In the genomic region with DNA sequence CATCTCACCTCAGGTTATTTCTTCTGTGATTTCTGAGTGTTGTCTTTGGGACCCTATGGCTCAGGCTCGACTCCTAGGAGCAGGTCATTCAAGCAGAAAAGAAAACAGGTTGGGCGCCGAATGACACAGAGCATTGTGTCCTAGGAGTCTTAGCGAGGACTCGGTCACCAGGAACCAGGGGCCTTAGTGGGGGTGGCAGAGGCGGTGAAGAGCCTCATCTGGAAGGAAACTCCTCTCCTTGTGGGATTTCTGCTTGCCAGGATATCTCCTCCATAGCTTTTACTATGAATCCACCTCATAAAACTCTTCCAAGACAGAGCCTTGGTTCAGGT, we compare ENCODE assay signal across 8 cellular contexts. TPM values are rescaled to one million over a fixed set of nuclear protein-coding genes. Genes with fewer than 3 reads are reported as not detected.
DNase-seq lines count a peak whose midpoint lies in the region.

No MANE protein-coding gene starts in this region.

- DNase-seq in NCI-H82 (lab: John Stamatoyannopoulos, UW) (peak; percentile 49), NCI-H82 treated with DMSO at 0.1 percent for 48 hours (lab: John Stamatoyannopoulos, UW; ENCODE audit: unreplicated experiment) (no peak), kidney tubule cell (ENCODE audit: low spot score) (peak; percentile 80), OCI-M1 (lab: John Stamatoyannopoulos, UW) (no peak)
- DNase-seq in activated naive CD4-positive, alpha-beta T cell treated with anti-CD3 and anti-CD28 coated beads, Interleukin-2, amount 50 U/mL, for 16 hours, result no peak
- DNase-seq in stimulated activated CD4-positive, alpha-beta T cell treated with anti-CD3 and anti-CD28 coated beads, Interleukin-1b, Interleukin-23, amount 100 ng/mL, for 48 hours, result no peak

- H3K27ac ChIP-seq in angular gyrus (ENCODE audit: low read depth, low read length), result peak overlapping the region; percentile 94
- peak overlapping the region; percentile 95 for H3K27ac ChIP-seq in temporal lobe (ENCODE audit: low read depth, low read length)

RNA-seq across cellular contexts. Expression of gene PLEKHH1, which starts 0.6 kb away (rescaled TPM):
- total RNA-seq in temporal lobe, result 6.9 TPM

RNA-seq across cellular contexts. Expression of gene TMEM229B, which starts 45.2 kb away (rescaled TPM):
- 22.6 TPM for total RNA-seq in temporal lobe

Comparison
In these comparisons a context has a peak if more than half of its experiments do, and no peak if none do; other contexts are left out.
1. DNase-seq: peak in NCI-H82 (single experiment) and kidney tubule cell (single experiment); none in NCI-H82 treated with DMSO at 0.1 percent for 48 hours (single experiment), OCI-M1 (single experiment), activated naive CD4-positive, alpha-beta T cell treated with anti-CD3 and anti-CD28 coated beads, Interleukin-2, amount 50 U/mL, for 16 hours (single experiment) and stimulated activated CD4-positive, alpha-beta T cell treated with anti-CD3 and anti-CD28 coated beads, Interleukin-1b, Interleukin-23, amount 100 ng/mL, for 48 hours (single experiment).